8 cellular contexts compared by ENCODE assay signal in the genomic region with DNA sequence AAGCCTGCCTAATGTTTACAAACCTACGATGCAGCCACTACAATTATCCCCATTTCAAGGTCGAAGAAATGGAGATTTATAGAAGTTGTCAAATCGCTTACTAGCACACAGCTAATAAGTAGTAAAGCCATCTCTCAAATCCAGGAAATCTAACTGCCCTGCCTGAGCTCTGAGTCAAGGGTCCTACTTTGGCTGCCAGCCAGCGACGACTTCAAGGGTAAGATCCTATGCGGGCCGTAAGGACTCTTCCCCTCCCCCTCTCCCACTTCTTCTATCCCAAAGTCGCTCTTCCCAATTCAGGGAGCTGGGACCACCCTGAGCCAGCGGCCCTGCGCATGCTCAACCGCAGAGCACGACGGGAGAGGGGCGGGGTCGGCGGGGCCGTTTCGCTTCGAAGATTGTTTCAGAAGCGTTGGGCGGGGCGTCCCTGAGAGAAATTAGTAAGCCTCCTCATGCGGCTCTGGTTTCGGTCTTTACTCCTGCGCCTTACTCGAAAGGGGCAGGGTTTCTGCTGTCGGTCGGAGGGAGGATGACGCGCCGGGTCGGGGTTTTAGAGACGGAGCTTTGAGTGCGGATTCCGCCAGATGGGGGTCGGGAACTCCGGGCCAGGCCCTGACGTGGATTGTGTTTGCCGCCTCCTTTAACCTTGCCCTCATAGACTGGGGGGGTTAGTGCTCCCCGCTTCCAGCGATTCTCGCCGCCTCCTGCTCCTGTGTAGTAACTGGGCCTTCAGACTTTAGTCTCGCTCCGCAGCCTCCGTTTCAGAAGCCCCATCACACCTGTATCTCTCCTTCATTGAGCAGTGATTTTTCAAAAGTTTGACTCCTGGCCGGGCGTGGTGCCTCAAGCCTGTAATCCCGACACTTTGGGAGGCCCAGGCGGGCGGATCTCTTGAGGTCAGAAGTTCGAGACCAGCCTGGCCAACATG. TPM values are rescaled to one million over a fixed set of nuclear protein-coding genes. Genes with fewer than 3 reads are reported as not detected.
DNase-seq lines count a peak whose midpoint lies in the region; ATAC-seq and TF ChIP-seq lines count a peak whose summit lies in the region.

A gene (plus strand): TSS at position 383 of the 928 bp plus-strand sequence. CDS start 14,603 bp downstream, outside the sequence.

- no peaks in the 10 kb centered on the region for H3K36me3 ChIP-seq in colonic mucosa

- H3K9ac ChIP-seq in colonic mucosa (ENCODE audit: low read depth in 2 of 2, low read length in 2 of 2), result peak within 1 kb of the TSS; percentile 68 to 78

- H3K4me3 ChIP-seq in colonic mucosa, result peak within 1 kb of the TSS; percentile 67

- DNase-seq in AG09319 (ENCODE audit: extremely low read depth, low read depth) (peak; percentile 56), NCI-H345 treated with DMSO at 0.1 percent for 48 hours (lab: John Stamatoyannopoulos, UW; ENCODE audit: unreplicated experiment) (peak; percentile 56), colonic mucosa (peak; percentile 90), left colon (peak; percentile 83 to 93)
- DNase-seq in activated CD4-positive, alpha-beta T cell treated with anti-CD3 and anti-CD28 coated beads for 4 hours, result peak; percentile 74 to 83
- peak; percentile 67 to 83 for DNase-seq in stimulated activated CD4-positive, alpha-beta T cell treated with anti-CD3 and anti-CD28 coated beads, Interleukin-1b, Interleukin-23, amount 100 ng/mL, for 4 hours (ENCODE audit: low read depth in 2 of 2)

- H3K27ac ChIP-seq in colonic mucosa, result peak within 1 kb of the TSS; percentile 94

- TF ChIP-seq CTCF in AG09319 (IDR thresholded peaks at IDR 0.05; ENCODE audit: low read depth, low read length) (no peak), colonic mucosa (IDR thresholded peaks at IDR 0.05) (no peak)

- no peaks in the 10 kb centered on the region for H3K4me1 ChIP-seq in colonic mucosa

- H3K27me3 ChIP-seq in colonic mucosa, result no peaks in the 10 kb centered on the region

- H3K9me3 ChIP-seq in colonic mucosa, result no peaks in the 10 kb centered on the region

- intact Hi-C loops in colonic mucosa (cut with DNase I), result no loop called here
- intact Hi-C loops in left colon (cut with DNase I, micrococcal nuclease), result no loop called here

- ATAC-seq in GM19023 (IDR thresholded peaks at IDR 0.05; ENCODE audit: unreplicated experiment) (peak; percentile 91), HG03280 (IDR thresholded peaks at IDR 0.05; ENCODE audit: unreplicated experiment) (peak; percentile 92), left colon (peak; percentile 97)

RNA-seq across cellular contexts. Expression of the gene that starts here (rescaled TPM):
- total RNA-seq in colonic mucosa, result 10 to 100 TPM; 13.4 to 14.3 TPM
- total RNA-seq in left colon, result 10 to 100 TPM; 12.3 to 15.9 TPM

Comparison
In these comparisons a context has a peak if more than half of its experiments do, and no peak if none do; other contexts are left out.
1. Peak in every context shown above with its lines: DNase-seq, ATAC-seq, H3K4me3 ChIP-seq and H3K27ac ChIP-seq.